8 cellular contexts compared by ENCODE assay signal in genomic region chr17:2137342-2138098, GRCh38.
DNase-seq lines count a peak whose midpoint lies in the region; ATAC-seq and TF ChIP-seq lines count a peak whose summit lies in the region.

No MANE protein-coding gene starts in this region.

- TF ChIP-seq POLR2A in body of pancreas (IDR thresholded peaks at IDR 0.05), result no peak

- TF ChIP-seq CTCF in body of pancreas (IDR thresholded peaks at IDR 0.05) (no peak), nephron (IDR thresholded peaks at IDR 0.05; ENCODE audit: unreplicated experiment in 3 of 3) (no peak)

- no peak overlapping the region for H3K4me3 ChIP-seq in body of pancreas

- H3K4me1 ChIP-seq in body of pancreas, result peaks cover 5% of the 10 kb centered on the region

- H3K4me3 Mint-ChIP-seq in nephron, result peak overlapping the region in 2 of 3 experiments; percentile 12 to 19

- no peaks in the 10 kb centered on the region for H3K27me3 Mint-ChIP-seq in nephron (ENCODE audit: low read depth)

- no peak overlapping the region for H3K27ac ChIP-seq in body of pancreas

- H3K27ac Mint-ChIP-seq in nephron, result peak overlapping the region; percentile 94 to 96 (median 95)

- 57 to 87% methylated on average over 10 to 11 of the region's 11 CpGs for WGBS in body of pancreas, 2 donors

- peaks cover 27% of the 10 kb centered on the region for H3K4me1 Mint-ChIP-seq in nephron

- no peaks in the 10 kb centered on the region for H3K9me3 ChIP-seq in body of pancreas

- H3K27me3 ChIP-seq in body of pancreas, result no peaks in the 10 kb centered on the region

- H3K36me3 Mint-ChIP-seq in nephron (ENCODE audit: low read depth), result peaks cover 6% of the 10 kb centered on the region

- intact Hi-C loops in body of pancreas (cut with DNase I), result no loop called here

- H3K36me3 ChIP-seq in body of pancreas (replicated peaks in 1 of 2; ENCODE audit: insufficient read depth in 1 of 2, low read depth in 2 of 2), result no peaks in the 10 kb centered on the region

- ATAC-seq in HG03521 (IDR thresholded peaks at IDR 0.05; ENCODE audit: unreplicated experiment) (peak; percentile 63), body of pancreas (peak; percentile 48)

- DNase-seq in DMS 273 (lab: John Stamatoyannopoulos, UW; ENCODE audit: unreplicated experiment) (peak; percentile 50), DMS 273 treated with DMSO at 0.1 percent for 48 hours (lab: John Stamatoyannopoulos, UW) (no peak), body of pancreas (peak; percentile 20 to 65 (median 53)), NCI-H2029 (lab: John Stamatoyannopoulos, UW) (no peak)
- no peak for DNase-seq in stimulated activated naive CD4-positive, alpha-beta T cell treated with Interleukin-2 at 50 U/mL for 16 hours (lab: John Stamatoyannopoulos, UW)
- no peak for DNase-seq in stimulated activated CD4-positive, alpha-beta T cell treated with anti-CD3 and anti-CD28 coated beads, Interleukin-4, amount 100 ng/mL, for 1 hour

- H3K9me3 Mint-ChIP-seq in nephron, result no peaks in the 10 kb centered on the region

Comparison
In these comparisons a context has a peak if more than half of its experiments do, and no peak if none do; other contexts are left out.
1. DNase-seq: peak in DMS 273 (single experiment) and body of pancreas (4 of 4); none in DMS 273 treated with DMSO at 0.1 percent for 48 hours (single experiment), stimulated activated naive CD4-positive, alpha-beta T cell treated with Interleukin-2 at 50 U/mL for 16 hours (single experiment), stimulated activated CD4-positive, alpha-beta T cell treated with anti-CD3 and anti-CD28 coated beads, Interleukin-4, amount 100 ng/mL, for 1 hour (single experiment) and NCI-H2029 (single experiment).